In genomic region chr12:57808351-57808750, GRCh38 we compare ENCODE assay signal across 7 cellular contexts.
"Had no signal": no experiment of that assay in that cellular context is flagged by ENCODE, and none has a peak within 500 bp of the region (broad histone marks: within the 10 kb centered on the region; RNA-seq: fewer than 3 reads in every experiment).

No MANE protein-coding gene starts in this region.

- H3K27ac ChIP-seq: HL-60 had no signal

- H3K4me3 Mint-ChIP-seq: IgD-negative memory B cell had no signal

- H3K4me3 ChIP-seq: K562 had no signal

- DNase-seq: IMR-90, KBM-7, KG1 had no signal

- H3K4me1 Mint-ChIP-seq: IgD-negative memory B cell had no signal

- H3K9me3 Mint-ChIP-seq: IgD-negative memory B cell had no signal

- H3K27ac Mint-ChIP-seq: IgD-negative memory B cell had no signal

- ATAC-seq: HepG2, K562 had no signal

- H3K27me3 Mint-ChIP-seq: IgD-negative memory B cell had no signal
